In genomic region chr16:89325861-89326471, GRCh38 we compare ENCODE assay signal across 7 cellular contexts.
DNase-seq lines count a peak whose midpoint lies in the region; ATAC-seq lines count a peak whose summit lies in the region.

No MANE protein-coding gene starts in this region.

- H3K27me3 ChIP-seq in rectal smooth muscle tissue (ENCODE audit: control insufficient read depth, insufficient read depth, low read length), result no peaks in the 10 kb centered on the region

- peaks cover 17% of the 10 kb centered on the region for H3K4me1 ChIP-seq in rectal smooth muscle tissue (ENCODE audit: control insufficient read depth, insufficient read depth, low read length)

- H3K9ac ChIP-seq in rectal smooth muscle tissue (ENCODE audit: low read length), result no peak overlapping the region

- H3K4me3 ChIP-seq in rectal smooth muscle tissue (ENCODE audit: low read length), result peak overlapping the region; percentile 44

- no peaks in the 10 kb centered on the region for H3K36me3 ChIP-seq in rectal smooth muscle tissue (ENCODE audit: control insufficient read depth, insufficient read depth, low read length)

- intact Hi-C loops in left ventricle myocardium superior (cut with micrococcal nuclease), result no loop called here

- ATAC-seq in left ventricle myocardium superior (peak; percentile 76), HG02623 (IDR thresholded peaks at IDR 0.05; ENCODE audit: unreplicated experiment) (no peak), GM19328 (IDR thresholded peaks at IDR 0.05; ENCODE audit: unreplicated experiment) (no peak)

- DNase-seq in GM04503 (ENCODE audit: low read depth), result peak; percentile 65
- DNase-seq in NCI-H1694 (lab: John Stamatoyannopoulos, UW), result peak; percentile 19
- DNase-seq in amniotic stem cell (lab: John Stamatoyannopoulos, UW), result peak; percentile 66
- peak; percentile 52 for DNase-seq in left ventricle myocardium superior

- peak overlapping the region; percentile 58 for H3K27ac ChIP-seq in rectal smooth muscle tissue (ENCODE audit: low read depth, low read length)
